Comparison of ENCODE assay signal across 1 cellular context in the genomic region with DNA sequence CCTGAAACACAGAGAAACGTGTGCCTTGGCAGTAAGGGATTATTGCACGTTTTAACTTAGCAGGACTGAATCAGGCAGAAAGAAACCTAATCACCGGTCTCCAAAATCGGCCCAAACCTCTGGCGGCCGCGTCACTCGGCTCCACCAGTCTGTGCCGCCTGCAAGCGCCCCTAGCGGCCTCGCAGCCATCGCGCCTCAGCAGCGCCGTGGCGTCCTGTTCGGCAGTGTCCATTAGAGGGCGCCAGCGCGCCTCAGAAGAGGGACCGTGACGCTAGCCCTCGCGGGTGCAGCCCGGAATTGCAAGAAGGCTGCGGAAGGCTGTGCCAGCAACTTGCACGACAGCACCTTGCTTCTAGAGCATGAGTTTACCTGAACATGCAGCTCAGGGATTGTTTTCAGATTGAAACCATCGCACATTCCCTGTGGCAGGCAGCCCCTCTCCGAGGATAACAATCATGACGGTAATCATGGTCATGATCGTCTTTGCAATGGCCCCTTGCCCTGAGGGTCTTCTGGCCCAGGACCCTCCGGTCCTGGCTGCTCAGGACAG.
TF ChIP-seq lines count a peak whose summit lies in the region.

No MANE protein-coding gene starts in this region.

TF ChIP-seq in HepG2, 621 proteins besides CTCF, POLR2A, EP300 and RAD21 (continued from another document and continues in another):
- TF ChIP-seq UBTF (CRISPR knock-in tag; IDR thresholded peaks at IDR 0.05) = peak; percentile 67
- TF ChIP-seq BCL6 (CRISPR knock-in tag; IDR thresholded peaks at IDR 0.05) = peak; percentile 53
- TF ChIP-seq POLR2AphosphoS5 (IDR thresholded peaks at IDR 0.05; ENCODE audit: low read depth, low read length) = no peak
- TF ChIP-seq KLF6 (CRISPR knock-in tag; IDR thresholded peaks at IDR 0.05) = no peak
- TF ChIP-seq KDM1A (CRISPR knock-in tag; IDR thresholded peaks at IDR 0.05) = 0 out of 2 replicates have a peak, but pooled peaks have one; percentile 44
- TF ChIP-seq KLF11 (CRISPR knock-in tag; IDR thresholded peaks at IDR 0.05) = 0 out of 2 replicates have a peak, but pooled peaks have one; percentile 40
- no peak for TF ChIP-seq CEBPZ (IDR thresholded peaks at IDR 0.05; ENCODE audit: low read length)
- TF ChIP-seq NFYC (CRISPR knock-in tag; IDR thresholded peaks at IDR 0.05) = peak; percentile 11; the same call in 1 of the 2 replicates
- peak; percentile 87 for TF ChIP-seq ZNF687 (CRISPR knock-in tag; IDR thresholded peaks at IDR 0.05)
- TF ChIP-seq ZNF274 (CRISPR knock-in tag; IDR thresholded peaks at IDR 0.05) = peak; percentile 85; the same call in 1 of the 2 replicates
- TF ChIP-seq RXRB (CRISPR knock-in tag; IDR thresholded peaks at IDR 0.05; ENCODE audit: borderline replicate concordance) = peak; percentile 58; the same call in 1 of the 2 replicates
- TF ChIP-seq MED8 (CRISPR knock-in tag; IDR thresholded peaks at IDR 0.05; ENCODE audit: insufficient replicate concordance) = no peak
- TF ChIP-seq ZNF776 (CRISPR knock-in tag; IDR thresholded peaks at IDR 0.05) = no peak
- TF ChIP-seq XRCC5 (optimal IDR thresholded peaks at IDR 0.05; ENCODE audit: low read length) = peak; percentile 100
- no peak for TF ChIP-seq NONO (IDR thresholded peaks at IDR 0.05)
- TF ChIP-seq NONO (CRISPR knock-in tag; conservative IDR thresholded peaks at IDR 0.05) = peak; percentile 90
- TF ChIP-seq ZNF841 (CRISPR knock-in tag; IDR thresholded peaks at IDR 0.05; ENCODE audit: borderline replicate concordance) = no peak
- peak; percentile 84 for TF ChIP-seq YY1 (IDR thresholded peaks at IDR 0.05; ENCODE audit: insufficient read depth, insufficient replicate concordance, low read depth, low read length)
- TF ChIP-seq ZNF691 (CRISPR knock-in tag; IDR thresholded peaks at IDR 0.05; ENCODE audit: borderline replicate concordance, low read depth) = peak; percentile 94; the same call in 1 of the 2 replicates
- peak; percentile 87; the same call in 1 of the 2 replicates for TF ChIP-seq KDM5B (CRISPR knock-in tag; IDR thresholded peaks at IDR 0.05; ENCODE audit: borderline replicate concordance)
- peak; percentile 42; the same call in 1 of the 2 replicates for TF ChIP-seq CEBPG (CRISPR knock-in tag; IDR thresholded peaks at IDR 0.05)
- TF ChIP-seq ZNF816 (CRISPR knock-in tag; IDR thresholded peaks at IDR 0.05; ENCODE audit: borderline replicate concordance) = no peak
- peak; percentile 77; the same call in 1 of the 2 replicates for TF ChIP-seq ZNF766 (CRISPR knock-in tag; IDR thresholded peaks at IDR 0.05; ENCODE audit: borderline replicate concordance)
- no peak for TF ChIP-seq CREBL2 (CRISPR knock-in tag; IDR thresholded peaks at IDR 0.05; ENCODE audit: borderline replicate concordance)
- no peak for TF ChIP-seq NR0B2 (CRISPR knock-in tag; IDR thresholded peaks at IDR 0.05)
- TF ChIP-seq ZXDC (CRISPR knock-in tag; IDR thresholded peaks at IDR 0.05) = no peak
- peak; percentile 89 for TF ChIP-seq ZNF800 (CRISPR knock-in tag; IDR thresholded peaks at IDR 0.05)
- TF ChIP-seq, protein P1, sequence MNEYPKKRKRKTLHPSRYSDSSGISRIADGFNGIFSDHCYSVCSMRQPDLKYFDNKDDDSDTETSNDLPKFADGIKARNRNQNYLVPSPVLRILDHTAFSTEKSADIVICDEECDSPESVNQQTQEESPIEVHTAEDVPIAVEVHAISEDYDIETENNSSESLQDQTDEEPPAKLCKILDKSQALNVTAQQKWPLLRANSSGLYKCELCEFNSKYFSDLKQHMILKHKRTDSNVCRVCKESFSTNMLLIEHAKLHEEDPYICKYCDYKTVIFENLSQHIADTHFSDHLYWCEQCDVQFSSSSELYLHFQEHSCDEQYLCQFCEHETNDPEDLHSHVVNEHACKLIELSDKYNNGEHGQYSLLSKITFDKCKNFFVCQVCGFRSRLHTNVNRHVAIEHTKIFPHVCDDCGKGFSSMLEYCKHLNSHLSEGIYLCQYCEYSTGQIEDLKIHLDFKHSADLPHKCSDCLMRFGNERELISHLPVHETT (CRISPR knock-in tag; conservative IDR thresholded peaks at IDR 0.05) = 0 out of 2 replicates have a peak, but pooled peaks have one; percentile 25
- no peak for TF ChIP-seq EZH2 (conservative IDR thresholded peaks at IDR 0.05; ENCODE audit: low read depth, low read length)
- peak; percentile 52; the same call in 1 of the 2 replicates for TF ChIP-seq RNF2 (conservative IDR thresholded peaks at IDR 0.05; ENCODE audit: low read depth)
- no peak for TF ChIP-seq CBX2 (IDR thresholded peaks at IDR 0.05; ENCODE audit: low read depth, low read length)
- TF ChIP-seq CBX2 (CRISPR knock-in tag; IDR thresholded peaks at IDR 0.05; ENCODE audit: low read depth) = peak; percentile 91; the same call in 1 of the 2 replicates
- peak; percentile 73; the same call in 1 of the 2 replicates for TF ChIP-seq HOXA5 (CRISPR knock-in tag; IDR thresholded peaks at IDR 0.05)
- peak; percentile 72; the same call in 1 of the 2 replicates for TF ChIP-seq MTA1 (CRISPR knock-in tag; IDR thresholded peaks at IDR 0.05; ENCODE audit: borderline replicate concordance)
- peak; percentile 61; the same call in 1 of the 2 replicates for TF ChIP-seq ATF7-NPFF (CRISPR knock-in tag; IDR thresholded peaks at IDR 0.05; ENCODE audit: low read depth)
